ENCODE assay signal across 7 cellular contexts in genomic region chr17:76725580-76726230, GRCh38. TPM values are rescaled to one million over a fixed set of nuclear protein-coding genes. Genes with fewer than 3 reads are reported as not detected.
A peak's percentile ranks its signal among the peaks of the same experiment; 100 is the strongest.
DNase-seq lines count a peak whose midpoint lies in the region; TF ChIP-seq lines count a peak whose summit lies in the region.

No MANE protein-coding gene starts in this region.

- TF ChIP-seq CTCF in GM13977 (IDR thresholded peaks at IDR 0.05; ENCODE audit: extremely low read depth, insufficient read depth, missing control alignments), result no peak
- no peak for TF ChIP-seq CTCF in HFFc6 (IDR thresholded peaks at IDR 0.05)

- H3K9me3 Mint-ChIP-seq in HFFc6, result no peaks in the 10 kb centered on the region

- H3K4me1 ChIP-seq in mucosa of stomach (ENCODE audit: control insufficient read depth, insufficient read depth, low read length), result peaks cover 20% of the 10 kb centered on the region

- peak; percentile 67 for DNase-seq in GM13977 (ENCODE audit: low spot score)
- DNase-seq in HFFc6, result no peak
- DNase-seq in NCI-H69 (lab: John Stamatoyannopoulos, UW), result peak; percentile 73
- peak; percentile 73 for DNase-seq in activated CD8-positive, alpha-beta memory T cell treated with anti-CD3 and anti-CD28 coated beads, Interleukin-2, amount 50 U/mL, for 4 hours
- no peak for DNase-seq in epithelial cell of prostate (ENCODE audit: low read depth, low spot score)
- peak; percentile 73 for DNase-seq in stimulated activated naive CD4-positive, alpha-beta T cell treated with Interleukin-2 at 50 U/mL for 16 hours (lab: John Stamatoyannopoulos, UW)

- H3K4me3 Mint-ChIP-seq in HFFc6, result peak overlapping the region; percentile 95

- peak overlapping the region; percentile 96 for H3K27ac Mint-ChIP-seq in HFFc6

- peaks cover 36% of the 10 kb centered on the region for H3K4me1 Mint-ChIP-seq in HFFc6 (ENCODE audit: low read depth)

- peak overlapping the region; percentile 97 for H3K27ac ChIP-seq in epithelial cell of prostate

- H3K9ac ChIP-seq in mucosa of stomach (ENCODE audit: low read length), result peak overlapping the region; percentile 89

- peaks cover 41% of the 10 kb centered on the region for H3K36me3 Mint-ChIP-seq in HFFc6 (ENCODE audit: low read depth)

- H3K4me3 ChIP-seq in mucosa of stomach (ENCODE audit: low read length), result peak overlapping the region; percentile 68

- no peaks in the 10 kb centered on the region for H3K27me3 ChIP-seq in mucosa of stomach (ENCODE audit: control insufficient read depth, insufficient read depth, low read length)

- no peaks in the 10 kb centered on the region for H3K36me3 ChIP-seq in mucosa of stomach (ENCODE audit: control insufficient read depth, insufficient read depth, low read length)

- in situ Hi-C loops in GM13977 (cut with MboI; ENCODE audit: low pct_unique_long_range_greater_than_20kb, low sequenced_read_pairs, unreplicated experiment), result no loop called here

- peaks cover 3% of the 10 kb centered on the region; the same call in 1 of the 2 replicates for H3K27me3 Mint-ChIP-seq in HFFc6 (ENCODE audit: insufficient read depth)

- no peaks in the 10 kb centered on the region for H3K9me3 ChIP-seq in mucosa of stomach (ENCODE audit: control insufficient read depth, low read length)

RNA-seq across cellular contexts. Expression of gene JMJD6, which starts 0.7 kb away (rescaled TPM):
- 10 to 100 TPM; 32.9 to 44.3 (median 37.3) TPM for total RNA-seq in HFFc6 (2021; fragmentation: NEBNext Ultra II Directional; extraction: Animal tissue kit (Norgen Biotek cat#: 25700))

RNA-seq across cellular contexts. Expression of gene METTL23, which starts 0.9 kb away (rescaled TPM):
- 10 to 100 TPM; 30.1 to 32.8 (median 31.1) TPM for total RNA-seq in HFFc6 (2021; fragmentation: NEBNext Ultra II Directional; extraction: Animal tissue kit (Norgen Biotek cat#: 25700))

RNA-seq across cellular contexts. Expression of gene SRSF2, which starts 11.4 kb away (rescaled TPM):
- total RNA-seq in HFFc6 (2021; fragmentation: NEBNext Ultra II Directional; extraction: Animal tissue kit (Norgen Biotek cat#: 25700)), result 100 to 1,000 TPM; 179 to 220 (median 215) TPM

RNA-seq across cellular contexts. Expression of gene MFSD11, which starts 12.2 kb away (rescaled TPM):
- total RNA-seq in HFFc6 (2021; fragmentation: NEBNext Ultra II Directional; extraction: Animal tissue kit (Norgen Biotek cat#: 25700)), result 10 to 100 TPM; 16.1 to 23.4 (median 20.7) TPM

RNA-seq across cellular contexts. Expression of gene MXRA7, which starts 14.9 kb away (rescaled TPM):
- total RNA-seq in HFFc6 (2021; fragmentation: NEBNext Ultra II Directional; extraction: Animal tissue kit (Norgen Biotek cat#: 25700)), result 100 to 1,000 TPM; 180 to 259 (median 192) TPM

Comparison
In these comparisons a context has a peak if more than half of its experiments do, and no peak if none do; other contexts are left out.
1. DNase-seq: peak in GM13977 (single experiment), NCI-H69 (single experiment), activated CD8-positive, alpha-beta memory T cell treated with anti-CD3 and anti-CD28 coated beads, Interleukin-2, amount 50 U/mL, for 4 hours (single experiment) and stimulated activated naive CD4-positive, alpha-beta T cell treated with Interleukin-2 at 50 U/mL for 16 hours (single experiment); none in HFFc6 (single experiment) and epithelial cell of prostate (single experiment).